28 cellular contexts compared by ENCODE assay signal in the genomic region with DNA sequence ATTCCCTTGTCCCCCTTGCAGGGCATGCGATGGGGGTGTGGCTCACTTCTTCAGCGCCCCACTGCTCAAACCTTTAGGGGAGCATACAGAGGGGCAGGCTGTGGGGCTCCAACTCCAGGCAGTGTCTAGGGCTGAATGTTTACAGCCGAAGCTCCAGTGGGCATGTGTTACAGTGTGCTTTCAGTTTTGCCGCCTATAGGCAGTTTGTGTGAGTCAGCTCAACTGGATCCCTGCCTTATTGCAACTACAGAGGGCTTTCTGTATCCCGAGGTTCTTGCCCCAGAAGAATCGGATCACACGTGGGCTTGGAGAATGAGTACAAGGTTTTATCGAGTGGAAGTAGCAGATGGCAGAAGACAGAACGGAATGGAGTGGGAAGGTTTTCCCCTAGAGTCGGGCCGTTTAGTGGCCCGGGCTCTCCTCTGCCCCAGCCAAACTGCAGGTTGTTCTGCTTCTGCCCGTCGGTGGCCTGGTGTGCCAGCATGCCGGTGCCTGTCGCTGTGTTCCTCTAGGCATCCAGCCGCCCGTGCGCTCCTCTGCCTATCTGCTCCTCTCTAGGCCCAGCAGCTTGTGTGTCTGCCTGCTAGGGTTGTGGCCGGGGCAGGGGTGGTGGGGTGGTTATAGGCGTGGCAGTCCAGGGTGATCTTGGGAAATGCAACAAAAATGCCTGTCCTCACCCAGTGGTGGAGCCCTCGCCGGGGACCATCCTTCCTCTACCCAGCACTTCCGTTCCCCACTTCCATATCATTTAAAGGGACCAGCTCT.
DNase-seq lines count a peak whose midpoint lies in the region; ATAC-seq and TF ChIP-seq lines count a peak whose summit lies in the region.
"Had no signal": no experiment of that assay in that cellular context is flagged by ENCODE, and none has a peak within 500 bp of the region (broad histone marks: within the 10 kb centered on the region; RNA-seq: fewer than 3 reads in every experiment).

No MANE protein-coding gene starts in this region.

- H3K27me3 ChIP-seq in mammary epithelial cell (ENCODE audit: insufficient read depth, low read length) (no peaks in the 10 kb centered on the region), aorta (ENCODE audit: control insufficient read depth in 1 of 2, insufficient read depth in 2 of 2, low read length in 1 of 2) (no peaks in the 10 kb centered on the region)
- H3K27me3 ChIP-seq: body of pancreas, gastroesophageal sphincter, SJSA1, tibial artery had no signal

- H3K4me1 Mint-ChIP-seq in MCF 10A (ENCODE audit: insufficient read depth, unreplicated experiment) = peaks cover 5% of the 10 kb centered on the region
- H3K4me1 Mint-ChIP-seq: activated T-helper 17 cell treated with anti-CD3 and anti-CD28 coated beads, Interleukin-2, amount 50 U/mL, for 72 hours; B cell had no signal

- H3K27ac ChIP-seq in mammary epithelial cell (ENCODE audit: insufficient read depth, low read depth, low read length) (no peak overlapping the region), aorta (ENCODE audit: low read depth in 1 of 2, low read length in 2 of 2) (no peak overlapping the region)
- H3K27ac ChIP-seq: body of pancreas, gastroesophageal sphincter, KMS-11, lower lobe of right lung, psoas muscle, SJSA1, tibial artery, VCaP had no signal

- 82% methylated on average over 14 of the region's 24 CpGs for WGBS in mammary epithelial cell (ENCODE audit: low coverage, missing lambda C conversion rate)
- WGBS in aorta, 2 donors = 92 to 94% methylated on average over 24 of the region's 24 CpGs

- POLR2A ChIA-PET in MCF 10A (lab: Yijun Ruan, JAX) = interaction anchor here (0.6 kb wide), 1 partner anchor 1036 kb away, joined by 3 read pairs; no protein-coding TSS in a partner anchor

- H3K36me3 ChIP-seq in mammary epithelial cell (ENCODE audit: insufficient read depth, low read length) (no peaks in the 10 kb centered on the region), aorta (ENCODE audit: control insufficient read depth in 1 of 2, insufficient read depth in 2 of 2, low read length in 1 of 2) (no peaks in the 10 kb centered on the region)
- H3K36me3 ChIP-seq: gastroesophageal sphincter, lower lobe of right lung, SJSA1, tibial artery had no signal

- H3K4me3 ChIP-seq in mammary epithelial cell (replicated peaks in 1 of 3; ENCODE audit: insufficient read depth in 1 of 3, low read depth in 2 of 3, low read length in 3 of 3) (no peak overlapping the region), aorta (ENCODE audit: low read length in 2 of 2) (no peak overlapping the region)
- H3K4me3 ChIP-seq: body of pancreas, gastroesophageal sphincter, lower lobe of right lung, psoas muscle, SJSA1, tibial artery had no signal

- CTCF ChIA-PET in MCF 10A (lab: Yijun Ruan, JAX) (no interaction called here), mammary epithelial cell (lab: Charles Lee; ENCODE audit: low non-redundant PET) (no interaction called here)

- H3K36me3 Mint-ChIP-seq in MCF 10A (ENCODE audit: insufficient read depth, unreplicated experiment) = no peaks in the 10 kb centered on the region

- no peak overlapping the region for H3K4me2 ChIP-seq in mammary epithelial cell (ENCODE audit: insufficient read depth, low read depth, low read length)
- H3K4me2 ChIP-seq: KMS-11 had no signal

- no peaks in the 10 kb centered on the region for H3K79me2 ChIP-seq in mammary epithelial cell (ENCODE audit: insufficient read depth, low read length)

- H3K9ac ChIP-seq in mammary epithelial cell (ENCODE audit: insufficient read depth, low read length) = no peak overlapping the region
- H3K9ac ChIP-seq: KMS-11 had no signal

- no peak overlapping the region for H2AFZ ChIP-seq in mammary epithelial cell (ENCODE audit: low read depth, low read length)

- H3K4me1 ChIP-seq in mammary epithelial cell (ENCODE audit: insufficient read depth, low read length) (no peaks in the 10 kb centered on the region), aorta (ENCODE audit: control insufficient read depth in 1 of 2, insufficient read depth in 2 of 2, low read length in 2 of 2) (no peaks in the 10 kb centered on the region)
- H3K4me1 ChIP-seq: body of pancreas, gastroesophageal sphincter, lower lobe of right lung, psoas muscle, SJSA1, tibial artery had no signal

- in situ Hi-C loops in mammary epithelial cell (cut with MboI; ENCODE audit: low sequenced_read_pairs in 2 of 2) (no loop called here), T47D (cut with HindIII; ENCODE audit: low pct_unique_long_range_greater_than_20kb, low sequenced_read_pairs) (no loop called here)

- DNase-seq in MCF 10A (ENCODE audit: unreplicated experiment) (no peak), mammary epithelial cell (no peak), NCI-H524 (lab: John Stamatoyannopoulos, UW) (peak; percentile 82 to 84), T47D (ENCODE audit: low read depth in 1 of 2, low spot score in 1 of 2) (peak; percentile 10 to 65), aorta (no peak), COLO829 (ENCODE audit: low spot score) (no peak), cerebellar nuclear complex (lab: John Stamatoyannopoulos, UW) (no peak)
- DNase-seq: 8988T; body of pancreas; EL; HCEC 1CT; lower lobe of right lung; NCI-H1048; NCI-H187 treated with DMSO at 0.1 percent for 48 hours; NCI-H82; OCI-M1; psoas muscle; stimulated activated CD4-positive, alpha-beta T cell treated with anti-CD3 and anti-CD28 coated beads, Interleukin-2, amount 100 ng/mL, for 24 hours; stimulated activated naive CD8-positive, alpha-beta T cell treated with anti-CD3 and anti-CD28 coated beads, Interleukin-15, Interleukin-2, amounts not matched to agents 100 U/mL and 50 U/mL, for 24 hours; T-helper 2 cell; tibial artery had no signal

- TF ChIP-seq CTCF in MCF 10A (IDR thresholded peaks at IDR 0.05; ENCODE audit: unreplicated experiment) = no peak
- no peak for TF ChIP-seq CTCF in mammary epithelial cell (conservative IDR thresholded peaks at IDR 0.05 in 1 of 2, IDR thresholded peaks at IDR 0.05 in 1 of 2; ENCODE audit: extremely low read depth in 1 of 2, insufficient read depth in 1 of 2, low read depth in 1 of 2, low read length in 2 of 2)

- ATAC-seq in aorta (ENCODE audit: low FRiP score) = peak; percentile 48
- no peak for ATAC-seq in GM18858 (IDR thresholded peaks at IDR 0.05; ENCODE audit: unreplicated experiment)
- ATAC-seq: activated T-helper 17 cell treated with anti-CD3 and anti-CD28 coated beads, Interleukin-2, amount 50 U/mL, for 72 hours; body of pancreas; gastroesophageal sphincter; lower lobe of right lung; psoas muscle; stimulated activated naive CD8-positive, alpha-beta T cell treated with anti-CD3 and anti-CD28 coated beads, Interleukin-15, Interleukin-2, amounts not matched to agents 100 U/mL and 50 U/mL, for 24 hours had no signal

- H3K27me3 Mint-ChIP-seq in MCF 10A (ENCODE audit: insufficient read depth, unreplicated experiment) = no peaks in the 10 kb centered on the region
- H3K27me3 Mint-ChIP-seq: B cell had no signal

- no peaks in the 10 kb centered on the region for H4K20me1 ChIP-seq in mammary epithelial cell (ENCODE audit: insufficient read depth, low read length)

- no peak overlapping the region for H3K4me3 Mint-ChIP-seq in MCF 10A (ENCODE audit: unreplicated experiment)
- H3K4me3 Mint-ChIP-seq: activated T-helper 17 cell treated with anti-CD3 and anti-CD28 coated beads, Interleukin-2, amount 50 U/mL, for 72 hours; B cell had no signal

- dilution Hi-C loops in mammary epithelial cell (cut with HindIII; ENCODE audit: low sequenced_read_pairs) = no loop called here

- peak overlapping the region; percentile 43 for H3K27ac Mint-ChIP-seq in MCF 10A (ENCODE audit: low read depth, unreplicated experiment)
- H3K27ac Mint-ChIP-seq: activated T-helper 17 cell treated with anti-CD3 and anti-CD28 coated beads, Interleukin-2, amount 50 U/mL, for 72 hours; B cell had no signal

- no TSS peak for BruUV-seq in MCF 10A (replicated peaks; lab: Mats Ljungman, UMichigan)
- no TSS peak for BruUV-seq in mammary epithelial cell (replicated peaks; lab: Mats Ljungman, UMichigan)

- H3K9me3 ChIP-seq in mammary epithelial cell (replicated peaks; ENCODE audit: insufficient read depth, low read length) (peaks cover 18% of the 10 kb centered on the region), aorta (ENCODE audit: control insufficient read depth, low read length) (no peaks in the 10 kb centered on the region)
- H3K9me3 ChIP-seq: body of pancreas, SJSA1, tibial artery had no signal

- intact Hi-C loops in MCF 10A (cut with micrococcal nuclease) (no loop called here), mammary epithelial cell (cut with micrococcal nuclease) (no loop called here), aorta (cut with DNase I) (no loop called here)

- H3K9me3 Mint-ChIP-seq in MCF 10A (ENCODE audit: unreplicated experiment) = peaks cover 4% of the 10 kb centered on the region

Comparison
In these comparisons a context has a peak if more than half of its experiments do, and no peak if none do; other contexts are left out.
1. DNase-seq: peak in NCI-H524 (2 of 2) and T47D (2 of 2); none in MCF 10A (single experiment), mammary epithelial cell (single experiment), aorta (0 of 2), COLO829 (single experiment) and cerebellar nuclear complex (0 of 2).